1 cellular context compared by ENCODE assay signal in genomic region chr17:36934759-36935630, GRCh38.
A peak's percentile ranks its signal among the peaks of the same experiment; 100 is the strongest.
TF ChIP-seq lines count a peak whose summit lies in the region.

No MANE protein-coding gene starts in this region.

TF ChIP-seq in HEK293, 187 proteins besides CTCF, POLR2A, EP300 and RAD21 (continued from another document):
- peak; percentile 74 for TF ChIP-seq ZBTB10 (tag by site-specific recombination; IDR thresholded peaks at IDR 0.05)
- TF ChIP-seq ZNF561 (tag by site-specific recombination; IDR thresholded peaks at IDR 0.05; ENCODE audit: borderline replicate concordance) = peak; percentile 73; the same call in 1 of the 2 replicates
- no peak for TF ChIP-seq REPIN1 (tag by site-specific recombination; IDR thresholded peaks at IDR 0.05; ENCODE audit: low read depth)
- TF ChIP-seq ZNF555 (tag by site-specific recombination; conservative IDR thresholded peaks at IDR 0.05) = no peak
- no peak for TF ChIP-seq ZNF830 (tag by site-specific recombination; IDR thresholded peaks at IDR 0.05; ENCODE audit: low read depth)
- TF ChIP-seq ZNF610 (tag by site-specific recombination; IDR thresholded peaks at IDR 0.05; ENCODE audit: borderline replicate concordance) = 0 out of 2 replicates have a peak, but pooled peaks have one; percentile 25
- no peak for TF ChIP-seq ZFP37 (tag by site-specific recombination; IDR thresholded peaks at IDR 0.05)
- 0 out of 2 replicates have a peak, but pooled peaks have one; percentile 21 for TF ChIP-seq ZBTB1 (tag by site-specific recombination; IDR thresholded peaks at IDR 0.05)
